ENCODE assay signal across 8 cellular contexts in genomic region chr12:6943387-6943718, GRCh38. TPM values are rescaled to one million over a fixed set of nuclear protein-coding genes. Genes with fewer than 3 reads are reported as not detected.
A peak's percentile ranks its signal among the peaks of the same experiment; 100 is the strongest.
DNase-seq lines count a peak whose midpoint lies in the region; ATAC-seq and TF ChIP-seq lines count a peak whose summit lies in the region.

No MANE protein-coding gene starts in this region.

- TF ChIP-seq CTCF in cardiac muscle cell (IDR thresholded peaks at IDR 0.05; ENCODE audit: low read depth, low read length) (no peak), osteocyte (IDR thresholded peaks at IDR 0.05) (no peak)

- H3K9me3 ChIP-seq in cardiac muscle cell (ENCODE audit: low read depth) = no peaks in the 10 kb centered on the region

- peaks cover 37% of the 10 kb centered on the region for H3K4me1 Mint-ChIP-seq in osteocyte (ENCODE audit: unreplicated experiment)

- peak; percentile 82 for DNase-seq in GM04504 (ENCODE audit: low read depth)
- peak; percentile 93 for DNase-seq in NCI-H1105 treated with DMSO at 0.1 percent for 48 hours (lab: John Stamatoyannopoulos, UW)
- DNase-seq in amygdala (lab: John Stamatoyannopoulos, UW) = peak in 52 of 56 donors; percentile 45 to 96 (median 78)
- DNase-seq in cardiac muscle cell (ENCODE audit: low read depth in 1 of 2, low spot score in 1 of 2) = peak; percentile 90 to 95
- no peak for DNase-seq in osteocyte (ENCODE audit: extremely low spot score, unreplicated experiment)
- DNase-seq in pons (ENCODE audit: low spot score) = no peak

- H3K4me1 ChIP-seq in cardiac muscle cell (ENCODE audit: low read depth) = peaks cover 5% of the 10 kb centered on the region

- peak overlapping the region; percentile 94 for H3K4me3 Mint-ChIP-seq in osteocyte (ENCODE audit: unreplicated experiment)

- no peaks in the 10 kb centered on the region for H3K36me3 ChIP-seq in cardiac muscle cell

- peak overlapping the region; percentile 99 for H3K27ac Mint-ChIP-seq in osteocyte (ENCODE audit: unreplicated experiment)

- no peaks in the 10 kb centered on the region for H3K27me3 ChIP-seq in cardiac muscle cell

- no peaks in the 10 kb centered on the region for H3K9me3 Mint-ChIP-seq in osteocyte (ENCODE audit: unreplicated experiment)

- H3K27me3 Mint-ChIP-seq in osteocyte (ENCODE audit: unreplicated experiment) = no peaks in the 10 kb centered on the region

- H3K27ac ChIP-seq in cardiac muscle cell = peak overlapping the region; percentile 98

- peaks cover 13% of the 10 kb centered on the region for H3K36me3 Mint-ChIP-seq in osteocyte (ENCODE audit: unreplicated experiment)

- ATAC-seq in HG02623 (IDR thresholded peaks at IDR 0.05; ENCODE audit: unreplicated experiment) (peak; percentile 31), SK-N-SH treated with all-trans-retinoic acid at 6 μM for 48 hours (peak; percentile 69)

- peak overlapping the region; percentile 47 for H3K4me3 ChIP-seq in cardiac muscle cell

TF ChIP-seq in SK-N-SH treated with all-trans-retinoic acid at 6 μM for 48 hours, 23 proteins besides CTCF, POLR2A, EP300 and RAD21:
- no peak for TF ChIP-seq CSRNP3 (CRISPR knock-in tag; IDR thresholded peaks at IDR 0.05)
- 0 out of 2 replicates have a peak, but pooled peaks have one; percentile 1 for TF ChIP-seq ZC3H10 (CRISPR knock-in tag; IDR thresholded peaks at IDR 0.05)

RNA-seq across cellular contexts. Expression of gene RNU7-1, which starts 0.3 kb away (rescaled TPM):
- not detected in 2 replicates for total RNA-seq in cardiac muscle cell
- polyA plus RNA-seq in cardiac muscle cell = not detected in 2 replicates
- not detected in 2 replicates for total RNA-seq in osteocyte

RNA-seq across cellular contexts. Expression of gene C12orf57, which starts 0.5 kb away (rescaled TPM):
- total RNA-seq in cardiac muscle cell = 260 and 307 TPM in 2 replicates
- 154 and 208 TPM in 2 replicates for polyA plus RNA-seq in cardiac muscle cell
- total RNA-seq in osteocyte = 287 and 309 TPM in 2 replicates

RNA-seq across cellular contexts. Expression of gene PTPN6, which starts 7.8 kb away (rescaled TPM):
- total RNA-seq in cardiac muscle cell (17.4 and 19.2 TPM in 2 replicates), osteocyte (0.29 and 0.94 TPM in 2 replicates)
- polyA plus RNA-seq in cardiac muscle cell = 25.2 and 28.4 TPM in 2 replicates

RNA-seq across cellular contexts. Expression of gene ATN1, which starts 15.6 kb away (rescaled TPM):
- 28.1 and 46.4 TPM in 2 replicates for total RNA-seq in cardiac muscle cell
- 22.8 and 37.8 TPM in 2 replicates for polyA plus RNA-seq in cardiac muscle cell
- 117 and 123 TPM in 2 replicates for total RNA-seq in osteocyte

RNA-seq across cellular contexts. Expression of gene PHB2, which starts 27.1 kb away (rescaled TPM):
- 350 and 388 TPM in 2 replicates for total RNA-seq in cardiac muscle cell
- polyA plus RNA-seq in cardiac muscle cell = 181 and 228 TPM in 2 replicates
- total RNA-seq in osteocyte = 202 and 205 TPM in 2 replicates

Comparison
In these comparisons a context has a peak if more than half of its experiments do, and no peak if none do; other contexts are left out.
1. DNase-seq: peak in GM04504 (single experiment), NCI-H1105 treated with DMSO at 0.1 percent for 48 hours (single experiment), amygdala (52 of 56) and cardiac muscle cell (2 of 2); none in osteocyte (single experiment) and pons (single experiment).